17 cellular contexts compared by ENCODE assay signal in genomic region chr3:117989982-117990381, GRCh38.
DNase-seq lines count a peak whose midpoint lies in the region; ATAC-seq and TF ChIP-seq lines count a peak whose summit lies in the region.
"Had no signal": no experiment of that assay in that cellular context is flagged by ENCODE, and none has a peak within 500 bp of the region (broad histone marks: within the 10 kb centered on the region; RNA-seq: fewer than 3 reads in every experiment).

No MANE protein-coding gene starts in this region.

- H3K4me1 ChIP-seq in BE2C = peaks cover 30% of the 10 kb centered on the region
- H3K4me1 ChIP-seq in BLaER1 treated with 17β-estradiol and CSF1 and Interleukin-3, amounts not matched to agents 10 nM and 100 nM = peaks cover 3 to 21% (median 14%) of the 10 kb centered on the region in 10 experiments; a peak in 15 of 20 replicates
- no peaks in the 10 kb centered on the region for H3K4me1 ChIP-seq in endodermal cell (ENCODE audit: control insufficient read depth, insufficient read depth, low read length)
- H3K4me1 ChIP-seq: HAP-1 had no signal

- H3K4me3 Mint-ChIP-seq in endodermal cell = no peak overlapping the region
- H3K4me3 Mint-ChIP-seq: B cell; CD4-positive, alpha-beta memory T cell; HFFc6 had no signal

- H3K9me3 ChIP-seq in BE2C (no peaks in the 10 kb centered on the region), endodermal cell (ENCODE audit: control insufficient read depth, low read length) (no peaks in the 10 kb centered on the region)
- H3K9me3 ChIP-seq in BLaER1 treated with 17β-estradiol and CSF1 and Interleukin-3, amounts not matched to agents 10 nM and 100 nM (replicated peaks in 1 of 11) = no peaks in the 10 kb centered on the region
- H3K9me3 ChIP-seq: HAP-1 had no signal

- no peak overlapping the region for H3K4me3 ChIP-seq in BE2C (ENCODE audit: low read depth, low read length)
- no peak overlapping the region for H3K4me3 ChIP-seq in BLaER1 treated with 17β-estradiol and CSF1 and Interleukin-3, amounts not matched to agents 10 nM and 100 nM
- H3K4me3 ChIP-seq in endodermal cell (ENCODE audit: low read length) = peak overlapping the region; percentile 37
- H3K4me3 ChIP-seq: HAP-1 had no signal

- no peak overlapping the region for H3K9ac ChIP-seq in BLaER1 treated with 17β-estradiol and CSF1 and Interleukin-3, amounts not matched to agents 10 nM and 100 nM
- H3K9ac ChIP-seq in endodermal cell (ENCODE audit: extremely low read depth, low read length, poor library complexity, severe bottlenecking) = no peak overlapping the region

- peaks cover 14% of the 10 kb centered on the region for H3K36me3 ChIP-seq in BE2C
- no peaks in the 10 kb centered on the region for H3K36me3 ChIP-seq in BLaER1 treated with 17β-estradiol and CSF1 and Interleukin-3, amounts not matched to agents 10 nM and 100 nM
- no peaks in the 10 kb centered on the region for H3K36me3 ChIP-seq in endodermal cell (ENCODE audit: control insufficient read depth, insufficient read depth, low read length)
- H3K36me3 ChIP-seq: HAP-1 had no signal

- H3K27ac ChIP-seq in BLaER1 treated with 17β-estradiol and CSF1 and Interleukin-3, amounts not matched to agents 10 nM and 100 nM = peak overlapping the region in 3 of 11 experiments; percentile 14 to 33 (median 25); a peak in 2 of 22 replicates
- no peak overlapping the region for H3K27ac ChIP-seq in endodermal cell (ENCODE audit: low read depth, low read length)

- no peak for TF ChIP-seq CTCF in BE2C (IDR thresholded peaks at IDR 0.05; ENCODE audit: low read depth, low read length)
- no peak for TF ChIP-seq CTCF in endodermal cell (conservative IDR thresholded peaks at IDR 0.05)

- H3K4me1 Mint-ChIP-seq in endodermal cell = peaks cover 19% of the 10 kb centered on the region
- H3K4me1 Mint-ChIP-seq: B cell; CD4-positive, alpha-beta memory T cell had no signal

- WGBS in endodermal cell (ENCODE audit: insufficient coverage in 1 of 2, insufficient read length in 1 of 2), 2 experiments = 100% methylated on average over 1 of the region's 1 CpG; no CpG with 5 or more reads in 1 of the 2 experiments

- H3K9me3 Mint-ChIP-seq in endodermal cell = no peaks in the 10 kb centered on the region

- no peak overlapping the region for H3K27ac Mint-ChIP-seq in endodermal cell
- H3K27ac Mint-ChIP-seq: B cell; CD4-positive, alpha-beta memory T cell; HFFc6 had no signal

- 0 out of 22 replicates have a peak, but pooled peaks cover 0 to 5% (median 0%) of the 10 kb centered on the region in 11 experiments for H4K20me1 ChIP-seq in BLaER1 treated with 17β-estradiol and CSF1 and Interleukin-3, amounts not matched to agents 10 nM and 100 nM

- peak overlapping the region; percentile 8 to 55 (median 34); a peak in 18 of 22 replicates for H3K4me2 ChIP-seq in BLaER1 treated with 17β-estradiol and CSF1 and Interleukin-3, amounts not matched to agents 10 nM and 100 nM

- H3K27me3 ChIP-seq in BE2C (no peaks in the 10 kb centered on the region), endodermal cell (ENCODE audit: control insufficient read depth, insufficient read depth, low read length, poor library complexity, severe bottlenecking) (peaks cover 10% of the 10 kb centered on the region)
- no peaks in the 10 kb centered on the region for H3K27me3 ChIP-seq in BLaER1 treated with 17β-estradiol and CSF1 and Interleukin-3, amounts not matched to agents 10 nM and 100 nM

- H3K27me3 Mint-ChIP-seq in endodermal cell (ENCODE audit: insufficient read depth) = peaks cover 16% of the 10 kb centered on the region
- H3K27me3 Mint-ChIP-seq: B cell had no signal

- no peaks in the 10 kb centered on the region for H3K36me3 Mint-ChIP-seq in endodermal cell (ENCODE audit: low read depth)
- H3K36me3 Mint-ChIP-seq: CD4-positive, alpha-beta memory T cell had no signal

- ATAC-seq in GM19397 (IDR thresholded peaks at IDR 0.05; ENCODE audit: unreplicated experiment) = no peak

- DNase-seq in NOMO-1 treated with dmso at 0.1 percent for 144 hours (lab: John Stamatoyannopoulos, UW; ENCODE audit: unreplicated experiment) (peak; percentile 1), NOMO-1 treated with DMSO at 0.1 percent for 48 hours (lab: John Stamatoyannopoulos, UW; ENCODE audit: unreplicated experiment) (no peak), BE2C (peak; percentile 62), endodermal cell (no peak), hypothalamus (lab: John Stamatoyannopoulos, UW) (no peak)
- DNase-seq: C1 segment of cervical spinal cord; Calu3; CD4-positive, alpha-beta memory T cell; COR-L47; DMS53; DMS79 treated with DMSO at 0.1 percent for 48 hours; GOT3; HFFc6 had no signal

Comparison
In these comparisons a context has a peak if more than half of its experiments do, and no peak if none do; other contexts are left out.
1. DNase-seq: peak in NOMO-1 treated with dmso at 0.1 percent for 144 hours (single experiment) and BE2C (single experiment); none in NOMO-1 treated with DMSO at 0.1 percent for 48 hours (single experiment), endodermal cell (single experiment) and hypothalamus (0 of 51).